ENCODE assay signal across 8 cellular contexts in genomic region chr1:245155186-245156040, GRCh38. TPM values are rescaled to one million over a fixed set of nuclear protein-coding genes. Genes with fewer than 3 reads are reported as not detected.
DNase-seq lines count a peak whose midpoint lies in the region; ATAC-seq and TF ChIP-seq lines count a peak whose summit lies in the region.

No MANE protein-coding gene starts in this region.

- 0% methylated on average over 3 of the region's 59 CpGs for WGBS in gastroesophageal sphincter (ENCODE audit: low coverage in 1 of 2), 2 donors

- no peaks in the 10 kb centered on the region for H3K9me3 Mint-ChIP-seq in activated CD4-positive, alpha-beta memory T cell treated with anti-CD3 and anti-CD28 coated beads, Interleukin-2, amount 10 ng/mL, durations not matched to agents 7 days and 5 days

- DNase-seq in activated CD4-positive, alpha-beta memory T cell treated with anti-CD3 and anti-CD28 coated beads, Interleukin-2, amount 10 ng/mL, durations not matched to agents 7 days and 5 days: no peak
- no peak for DNase-seq in medulla oblongata (ENCODE audit: extremely low spot score)
- DNase-seq in activated CD4-positive, alpha-beta T cell treated with anti-CD3 and anti-CD28 coated beads for 48 hours: no peak

- TF ChIP-seq POLR2A in gastroesophageal sphincter (IDR thresholded peaks at IDR 0.05): no peak

- peaks cover 73% of the 10 kb centered on the region for H3K27me3 ChIP-seq in DOHH2 (ENCODE audit: control insufficient read depth, low read length)
- H3K27me3 ChIP-seq in KMS-11 (ENCODE audit: insufficient read depth, low read depth): peaks cover 12% of the 10 kb centered on the region
- H3K27me3 ChIP-seq in gastroesophageal sphincter: peaks cover 59% of the 10 kb centered on the region
- H3K27me3 ChIP-seq in parathyroid adenoma (ENCODE audit: control insufficient read depth, insufficient read depth, low read length): no peaks in the 10 kb centered on the region

- no peak overlapping the region for H3K27ac Mint-ChIP-seq in activated CD4-positive, alpha-beta memory T cell treated with anti-CD3 and anti-CD28 coated beads, Interleukin-2, amount 10 ng/mL, durations not matched to agents 7 days and 5 days

- H3K27me3 Mint-ChIP-seq in activated CD4-positive, alpha-beta memory T cell treated with anti-CD3 and anti-CD28 coated beads, Interleukin-2, amount 10 ng/mL, durations not matched to agents 7 days and 5 days: peaks cover 71% of the 10 kb centered on the region

- TF ChIP-seq EP300 in gastroesophageal sphincter (IDR thresholded peaks at IDR 0.05): no peak

- H3K4me3 ChIP-seq in DOHH2 (ENCODE audit: low read length): peak overlapping the region; percentile 70
- peak overlapping the region; percentile 66 for H3K4me3 ChIP-seq in KMS-11 (IDR thresholded peaks at IDR 0.05; ENCODE audit: insufficient read depth, low read depth, low read length)
- peak overlapping the region; percentile 35 to 65 for H3K4me3 ChIP-seq in gastroesophageal sphincter
- peak overlapping the region; percentile 62 for H3K4me3 ChIP-seq in parathyroid adenoma (ENCODE audit: low read depth, low read length)

- H3K9ac ChIP-seq in KMS-11 (no peak overlapping the region), parathyroid adenoma (no peak overlapping the region)

- TF ChIP-seq CTCF in DOHH2 (IDR thresholded peaks at IDR 0.05; ENCODE audit: low read depth, low read length, poor library complexity, severe bottlenecking) (no peak), KMS-11 (conservative IDR thresholded peaks at IDR 0.05; ENCODE audit: low read depth, low read length) (no peak), gastroesophageal sphincter (IDR thresholded peaks at IDR 0.05) (no peak), parathyroid adenoma (IDR thresholded peaks at IDR 0.05) (no peak)

- H3K36me3 ChIP-seq in DOHH2 (ENCODE audit: control insufficient read depth, low read length) (no peaks in the 10 kb centered on the region), KMS-11 (ENCODE audit: insufficient read depth) (no peaks in the 10 kb centered on the region), gastroesophageal sphincter (no peaks in the 10 kb centered on the region), parathyroid adenoma (ENCODE audit: control insufficient read depth, insufficient read depth, low read length) (no peaks in the 10 kb centered on the region)

- peak overlapping the region; percentile 98 for H2AFZ ChIP-seq in KMS-11 (ENCODE audit: low read depth)
- peak overlapping the region; percentile 73 for H2AFZ ChIP-seq in parathyroid adenoma

- H3K4me1 ChIP-seq in DOHH2 (ENCODE audit: control insufficient read depth, low read length): peaks cover 42% of the 10 kb centered on the region
- H3K4me1 ChIP-seq in KMS-11 (ENCODE audit: low read depth, poor library complexity, severe bottlenecking): peaks cover 8% of the 10 kb centered on the region
- peaks cover 0 to 45% (median 30%) of the 10 kb centered on the region in 3 donors for H3K4me1 ChIP-seq in gastroesophageal sphincter
- H3K4me1 ChIP-seq in parathyroid adenoma: no peaks in the 10 kb centered on the region

- no peaks in the 10 kb centered on the region for H3K36me3 Mint-ChIP-seq in activated CD4-positive, alpha-beta memory T cell treated with anti-CD3 and anti-CD28 coated beads, Interleukin-2, amount 10 ng/mL, durations not matched to agents 7 days and 5 days (ENCODE audit: low read depth)

- H3K27ac ChIP-seq in DOHH2 (ENCODE audit: low read depth, low read length) (no peak overlapping the region), KMS-11 (no peak overlapping the region), gastroesophageal sphincter (no peak overlapping the region), parathyroid adenoma (no peak overlapping the region)

- H3K4me1 Mint-ChIP-seq in activated CD4-positive, alpha-beta memory T cell treated with anti-CD3 and anti-CD28 coated beads, Interleukin-2, amount 10 ng/mL, durations not matched to agents 7 days and 5 days: peaks cover 26% of the 10 kb centered on the region

- H4K20me1 ChIP-seq in DOHH2 (ENCODE audit: control insufficient read depth, insufficient read depth, low read depth, low read length) (no peaks in the 10 kb centered on the region), KMS-11 (ENCODE audit: insufficient read depth) (no peaks in the 10 kb centered on the region)

- peak overlapping the region; percentile 72 for H3K4me3 Mint-ChIP-seq in activated CD4-positive, alpha-beta memory T cell treated with anti-CD3 and anti-CD28 coated beads, Interleukin-2, amount 10 ng/mL, durations not matched to agents 7 days and 5 days

- H3K9me3 ChIP-seq in DOHH2 (ENCODE audit: control insufficient read depth, insufficient read depth, low read length): no peaks in the 10 kb centered on the region
- H3K9me3 ChIP-seq in gastroesophageal sphincter: no peaks in the 10 kb centered on the region
- no peaks in the 10 kb centered on the region for H3K9me3 ChIP-seq in parathyroid adenoma (ENCODE audit: control insufficient read depth, low read length)

- CTCF ChIA-PET in activated CD4-positive, alpha-beta memory T cell treated with anti-CD3 and anti-CD28 coated beads, Interleukin-2, amount 10 ng/mL, durations not matched to agents 7 days and 5 days (lab: Charles Lee): interaction anchor here (0.9 to 1.7 kb wide), 7 partner anchors 10 to 848 kb away, joined by 3 to 6 read pairs (median 3); no protein-coding TSS in a partner anchor

- peak overlapping the region; percentile 92 for H3K4me2 ChIP-seq in DOHH2 (ENCODE audit: low read length)
- peak overlapping the region; percentile 99 for H3K4me2 ChIP-seq in KMS-11
- peak overlapping the region; percentile 100 for H3K4me2 ChIP-seq in parathyroid adenoma (ENCODE audit: low read length)

- H3F3A ChIP-seq in DOHH2 (ENCODE audit: control insufficient read depth, insufficient read depth): no peaks in the 10 kb centered on the region

- H3K79me2 ChIP-seq in DOHH2 (ENCODE audit: control insufficient read depth, low read length): no peaks in the 10 kb centered on the region
- no peaks in the 10 kb centered on the region for H3K79me2 ChIP-seq in KMS-11 (ENCODE audit: insufficient read depth, low read depth)
- no peaks in the 10 kb centered on the region for H3K79me2 ChIP-seq in parathyroid adenoma

- no peak for ATAC-seq in gastroesophageal sphincter
- no peak for ATAC-seq in GM18909 (IDR thresholded peaks at IDR 0.05; ENCODE audit: poor library complexity, unreplicated experiment)

- no peaks in the 10 kb centered on the region for H3K9me2 ChIP-seq in DOHH2 (replicated peaks; ENCODE audit: control insufficient read depth, low read length)

- POLR2A ChIA-PET in activated CD4-positive, alpha-beta memory T cell treated with anti-CD3 and anti-CD28 coated beads, Interleukin-2, amount 10 ng/mL, durations not matched to agents 7 days and 5 days (lab: Charles Lee): no interaction called here

RNA-seq across cellular contexts. Expression of gene KIF26B, which starts 0.6 kb away (rescaled TPM):
- not detected for total RNA-seq in activated CD4-positive, alpha-beta memory T cell treated with anti-CD3 and anti-CD28 coated beads, Interleukin-2, amount 10 ng/mL, durations not matched to agents 7 days and 5 days
- 1 to 10 TPM in 2 of 4 donors, under 1 TPM in 2; 0.62 to 1.9 (median 0.97) TPM for total RNA-seq in gastroesophageal sphincter
